9 cellular contexts compared by ENCODE assay signal in genomic region chr9:17402309-17402708, GRCh38.
A peak's percentile ranks its signal among the peaks of the same experiment; 100 is the strongest.
DNase-seq lines count a peak whose midpoint lies in the region; ATAC-seq and TF ChIP-seq lines count a peak whose summit lies in the region.
"Had no signal": no experiment of that assay in that cellular context is flagged by ENCODE, and none has a peak within 500 bp of the region (broad histone marks: within the 10 kb centered on the region; RNA-seq: fewer than 3 reads in every experiment).

No MANE protein-coding gene starts in this region.

- no peaks in the 10 kb centered on the region for H3K4me1 ChIP-seq in Loucy (ENCODE audit: insufficient read depth, low read length, poor library complexity, severe bottlenecking)
- no peaks in the 10 kb centered on the region for H3K4me1 ChIP-seq in vagina
- H3K4me1 ChIP-seq: Peyer's patch had no signal

- no peaks in the 10 kb centered on the region for H3K27me3 Mint-ChIP-seq in WTC11 (ENCODE audit: low read depth)

- no peak overlapping the region for H3K4me3 Mint-ChIP-seq in WTC11

- TF ChIP-seq POLR2A in vagina (IDR thresholded peaks at IDR 0.05) = no peak

- no peaks in the 10 kb centered on the region for H3K9me2 ChIP-seq in Loucy (replicated peaks; ENCODE audit: low read depth, low read length)

- no peaks in the 10 kb centered on the region for H3K9me3 Mint-ChIP-seq in WTC11

- CTCF ChIA-PET in WTC11 (lab: Charles Lee) = interaction anchor here (0.6 to 2.0 kb wide), 21 partner anchors 12 to 397 kb away, joined by 3 to 23 read pairs (median 4); partner anchors contain the start of gene CNTLN

- ATAC-seq in WTC11 = peak; percentile 85

- no peaks in the 10 kb centered on the region for H4K20me1 ChIP-seq in Loucy (ENCODE audit: insufficient read depth, low read length, poor library complexity, severe bottlenecking)

- POLR2A ChIA-PET in WTC11 (lab: Charles Lee) = interaction anchor here (0.6 kb wide), 1 partner anchor 524 kb away, joined by 4 read pairs; no protein-coding TSS in a partner anchor

- intact Hi-C loops in vagina (cut with DNase I) = no loop called here

- 0 out of 2 replicates have a peak, but pooled peaks cover 2% of the 10 kb centered on the region for H3F3A ChIP-seq in Loucy (ENCODE audit: low read depth)

- H3K79me2 ChIP-seq in Loucy (ENCODE audit: insufficient read depth, low read length) = no peaks in the 10 kb centered on the region

- no peaks in the 10 kb centered on the region for H3K36me3 Mint-ChIP-seq in WTC11

- peaks cover 30% of the 10 kb centered on the region for H3K4me1 Mint-ChIP-seq in WTC11

- 0 out of 2 replicates have a peak overlapping the region, but pooled peaks have one; percentile 1 for H3K27ac Mint-ChIP-seq in WTC11

- peak; percentile 40 for DNase-seq in DMS53 (lab: John Stamatoyannopoulos, UW)
- DNase-seq in WTC11 (ENCODE audit: low spot score) = no peak
- peak; percentile 7 for DNase-seq in kidney tubule cell (ENCODE audit: low spot score)
- DNase-seq in T-helper 9 cell = no peak
- no peak for DNase-seq in cortex of kidney (lab: John Stamatoyannopoulos, UW)
- DNase-seq in stimulated activated CD4-positive, alpha-beta T cell treated with anti-CD3 and anti-CD28 coated beads, Interleukin-4, amount 100 ng/mL, for 1 hour = no peak
- no peak for DNase-seq in vagina (ENCODE audit: extremely low spot score in 2 of 2)
- DNase-seq: Peyer's patch had no signal

- H3K9ac ChIP-seq in Loucy (ENCODE audit: low read depth, low read length, poor library complexity, severe bottlenecking) = no peak overlapping the region

- H3K27me3 ChIP-seq in Loucy (ENCODE audit: insufficient read depth, low read length, poor library complexity, severe bottlenecking) (no peaks in the 10 kb centered on the region), vagina (no peaks in the 10 kb centered on the region)
- H3K27me3 ChIP-seq: Peyer's patch had no signal

- no peak overlapping the region for H3K4me2 ChIP-seq in Loucy (ENCODE audit: low read depth, low read length, poor library complexity, severe bottlenecking)

- H3K27ac ChIP-seq in vagina = no peak overlapping the region
- H3K27ac ChIP-seq: Peyer's patch had no signal

- no peaks in the 10 kb centered on the region for H3K9me3 ChIP-seq in Loucy (ENCODE audit: insufficient read depth, low read depth, low read length)
- no peaks in the 10 kb centered on the region for H3K9me3 ChIP-seq in vagina
- H3K9me3 ChIP-seq: Peyer's patch had no signal

- H3K4me3 ChIP-seq in Loucy (ENCODE audit: low read length, poor library complexity, severe bottlenecking) (no peak overlapping the region), vagina (no peak overlapping the region)
- H3K4me3 ChIP-seq: Peyer's patch had no signal

- no peaks in the 10 kb centered on the region for H3K36me3 ChIP-seq in Loucy (ENCODE audit: insufficient read depth, low read length)
- no peaks in the 10 kb centered on the region for H3K36me3 ChIP-seq in vagina
- H3K36me3 ChIP-seq: Peyer's patch had no signal

- H2AFZ ChIP-seq in Loucy (ENCODE audit: low read length) = no peak overlapping the region

- TF ChIP-seq CTCF in Loucy (conservative IDR thresholded peaks at IDR 0.05; ENCODE audit: low read length) (peak; percentile 69), WTC11 (IDR thresholded peaks at IDR 0.05) (no peak; the same call in 1 of the 2 replicates), vagina (IDR thresholded peaks at IDR 0.05) (no peak)

TF ChIP-seq in WTC11, 78 proteins besides CTCF, POLR2A, EP300 and RAD21:
- TF ChIP-seq ZNF317 (CRISPR knock-in tag; IDR thresholded peaks at IDR 0.05; ENCODE audit: borderline replicate concordance, low read depth) (no peak), SMAD4 (CRISPR knock-in tag; IDR thresholded peaks at IDR 0.05) (no peak), ZNF671 (CRISPR knock-in tag; IDR thresholded peaks at IDR 0.05) (no peak)

Comparison
In these comparisons a context has a peak if more than half of its experiments do, and no peak if none do; other contexts are left out.
1. DNase-seq: peak in DMS53 (single experiment) and kidney tubule cell (single experiment); none in WTC11 (single experiment), T-helper 9 cell (single experiment), cortex of kidney (single experiment), stimulated activated CD4-positive, alpha-beta T cell treated with anti-CD3 and anti-CD28 coated beads, Interleukin-4, amount 100 ng/mL, for 1 hour (single experiment) and vagina (0 of 2).